In genomic region chr12:1425396-1425729, GRCh38 we compare ENCODE assay signal across 23 cellular contexts.
DNase-seq lines count a peak whose midpoint lies in the region; ATAC-seq, FAIRE-seq and TF ChIP-seq lines count a peak whose summit lies in the region.
"Had no signal": no experiment of that assay in that cellular context is flagged by ENCODE, and none has a peak within 500 bp of the region (broad histone marks: within the 10 kb centered on the region; RNA-seq: fewer than 3 reads in every experiment).

No MANE protein-coding gene starts in this region.

- peaks cover 25% of the 10 kb centered on the region for H3K36me3 Mint-ChIP-seq in memory B cell

- H3K9me3 Mint-ChIP-seq in memory B cell: peaks cover 4% of the 10 kb centered on the region

- no peak overlapping the region for H2AK5ac ChIP-seq in mesendoderm (ENCODE audit: low read length)

- H3K79me1 ChIP-seq in mesendoderm (ENCODE audit: low read length): no peaks in the 10 kb centered on the region

- H3K4me1 ChIP-seq in mesendoderm (ENCODE audit: control insufficient read depth, low read depth, low read length) (no peaks in the 10 kb centered on the region), upper lobe of right lung (no peaks in the 10 kb centered on the region)
- H3K4me1 ChIP-seq: A549, BE2C had no signal

- intact Hi-C loops in upper lobe of right lung (cut with DNase I): no loop called here

- no peak overlapping the region for H3K56ac ChIP-seq in mesendoderm (ENCODE audit: low read length)

- peak overlapping the region; percentile 8 for H3K27ac Mint-ChIP-seq in memory B cell

- H2BK120ac ChIP-seq in mesendoderm (ENCODE audit: low read depth, low read length): no peak overlapping the region

- H3K36me3 ChIP-seq in mesendoderm (ENCODE audit: control insufficient read depth, insufficient read depth, low read length): no peaks in the 10 kb centered on the region
- H3K36me3 ChIP-seq in upper lobe of right lung: no peaks in the 10 kb centered on the region
- H3K36me3 ChIP-seq: BE2C had no signal

- H4K8ac ChIP-seq in mesendoderm (ENCODE audit: low read depth, low read length): no peak overlapping the region

- H3K18ac ChIP-seq in mesendoderm (ENCODE audit: low read length): no peak overlapping the region

- H3K4ac ChIP-seq in mesendoderm (ENCODE audit: low read depth, low read length): no peak overlapping the region

- H3K23ac ChIP-seq in mesendoderm (ENCODE audit: low read length): no peak overlapping the region

- no peak overlapping the region for H3K4me2 ChIP-seq in mesendoderm (ENCODE audit: low read length)
- H3K4me2 ChIP-seq: A549, SK-N-SH had no signal

- H3K9me3 ChIP-seq in upper lobe of right lung: peaks cover 6% of the 10 kb centered on the region

- WGBS in mesendoderm (ENCODE audit: extremely low coverage, insufficient coverage, low lambda C conversion rate): no CpG with 5 or more reads among the region's 3 CpGs

- no peak overlapping the region for H3K4me3 Mint-ChIP-seq in memory B cell
- H3K4me3 Mint-ChIP-seq: CD4-positive, CD25-positive, alpha-beta regulatory T cell had no signal

- no peak overlapping the region for H4K5ac ChIP-seq in mesendoderm (ENCODE audit: low read length)

- H2BK5ac ChIP-seq in mesendoderm (ENCODE audit: low read length): no peak overlapping the region

- TF ChIP-seq POLR2A in GM12891 (IDR thresholded peaks at IDR 0.05; ENCODE audit: low read depth, low read length): no peak

- H3K4me3 ChIP-seq in mesendoderm (ENCODE audit: low read length) (no peak overlapping the region), upper lobe of right lung (no peak overlapping the region)
- H3K4me3 ChIP-seq: A549 had no signal

- peak; percentile 60 for FAIRE-seq in GM12891 (lab: Jason Lieb, UNC)
- FAIRE-seq: A549, GM12892, HepG2 had no signal

- TF ChIP-seq CTCF in C4-2B (conservative IDR thresholded peaks at IDR 0.05) (no peak), VCaP (conservative IDR thresholded peaks at IDR 0.05) (no peak), upper lobe of right lung (IDR thresholded peaks at IDR 0.05) (no peak)

- H3K9ac ChIP-seq in mesendoderm (ENCODE audit: low read length): no peak overlapping the region
- H3K9ac ChIP-seq: SK-N-SH had no signal

- H3K27ac ChIP-seq in C4-2B (peak overlapping the region; percentile 37; the same call in 1 of the 2 replicates), VCaP (peak overlapping the region; percentile 39), mesendoderm (ENCODE audit: low read depth, low read length) (no peak overlapping the region), upper lobe of right lung (no peak overlapping the region)
- H3K27ac ChIP-seq: A549 had no signal

- no peak overlapping the region for H2BK15ac ChIP-seq in mesendoderm (replicated peaks; ENCODE audit: low read depth)

- H3K79me2 ChIP-seq in mesendoderm (ENCODE audit: control insufficient read depth, insufficient read depth, low read length): no peaks in the 10 kb centered on the region

- no peak for DNase-seq in GM12891 (ENCODE audit: insufficient read length, low spot score)
- no peak for DNase-seq in memory B cell (ENCODE audit: low spot score in 2 of 2)
- DNase-seq in mesendoderm: no peak
- no peak for DNase-seq in upper lobe of right lung
- DNase-seq in NCI-H345 treated with DMSO at 0.1 percent for 48 hours (lab: John Stamatoyannopoulos, UW; ENCODE audit: unreplicated experiment): no peak
- DNase-seq: BE2C; CD4-positive, CD25-positive, alpha-beta regulatory T cell; EL; GF-D8; KBM-7; NCI-H1092; NCI-H1436; NCI-H1930; NCI-H510A; SIG-M5; SK-N-SH had no signal

- H3K27me3 Mint-ChIP-seq in memory B cell: no peaks in the 10 kb centered on the region
- H3K27me3 Mint-ChIP-seq: CD4-positive, CD25-positive, alpha-beta regulatory T cell had no signal

- H3K4me1 Mint-ChIP-seq in memory B cell: peaks cover 10% of the 10 kb centered on the region

- ATAC-seq in memory B cell (ENCODE audit: low read depth) (no peak), upper lobe of right lung (no peak), GM21526 (IDR thresholded peaks at IDR 0.05; ENCODE audit: low FRiP score, unreplicated experiment) (no peak)
- ATAC-seq: A549, HepG2, Panc1 had no signal

- H3K27me3 ChIP-seq in mesendoderm (ENCODE audit: insufficient read depth, low read length, poor library complexity) (no peaks in the 10 kb centered on the region), upper lobe of right lung (no peaks in the 10 kb centered on the region)
- H3K27me3 ChIP-seq: BE2C had no signal

TF ChIP-seq in GM12891, 5 proteins besides CTCF, POLR2A, EP300 and RAD21:
- TF ChIP-seq TAF1 (IDR thresholded peaks at IDR 0.05; ENCODE audit: low read depth, low read length) (no peak), PAX5 (IDR thresholded peaks at IDR 0.05; ENCODE audit: insufficient read depth, low read length, severe bottlenecking) (no peak), POU2F2 (IDR thresholded peaks at IDR 0.05; ENCODE audit: low read depth, low read length) (no peak), SPI1 (IDR thresholded peaks at IDR 0.05; ENCODE audit: low read depth, low read length) (no peak)
TF ChIP-seq in GM12891: peak in this region for 0.

Comparison
In these comparisons a context has a peak if more than half of its experiments do, and no peak if none do; other contexts are left out.
1. H3K27ac ChIP-seq: peak in C4-2B (single experiment) and VCaP (single experiment); none in mesendoderm (single experiment) and upper lobe of right lung (single experiment).